25 cellular contexts compared by ENCODE assay signal in genomic region chr1:116365857-116366256, GRCh38.
"Had no signal": no experiment of that assay in that cellular context is flagged by ENCODE, and none has a peak within 500 bp of the region (broad histone marks: within the 10 kb centered on the region; RNA-seq: fewer than 3 reads in every experiment).

No MANE protein-coding gene starts in this region.

- H3K4me1 Mint-ChIP-seq: activated B cell treated with CpG ODN at 0.5 μM for 24 hours had no signal

- H3K27ac ChIP-seq: colonic mucosa, esophagus squamous epithelium, gastrocnemius medialis, psoas muscle, testis, vagina had no signal

- H3K36me3 ChIP-seq: colonic mucosa, esophagus squamous epithelium, gastrocnemius medialis, stomach, vagina had no signal

- H3K4me1 ChIP-seq: colonic mucosa, testis, vagina had no signal

- DNase-seq: activated B cell treated with CpG ODN at 0.5 μM for 24 hours; activated CD4-positive, alpha-beta T cell treated with anti-CD3 and anti-CD28 coated beads for 36 hours; activated CD4-positive, alpha-beta T cell treated with anti-CD3 and anti-CD28 coated beads, Interleukin-2, amount 50 U/mL, for 4 hours; activated CD8-positive, alpha-beta memory T cell treated with anti-CD3 and anti-CD28 coated beads for 24 hours; activated CD8-positive, alpha-beta memory T cell treated with anti-CD3 and anti-CD28 coated beads, Interleukin-2, amount 50 U/mL, for 4 hours; activated T-cell treated with anti-CD3 and anti-CD28 coated beads, Interleukin-2, amount 50 U/mL, for 24 hours; aorta; colonic mucosa; esophagus squamous epithelium; gastrocnemius medialis; hypothalamus; left colon; naive thymus-derived CD8-positive, alpha-beta T cell; psoas muscle; right cardiac atrium; stimulated activated CD4-positive, alpha-beta T cell treated with anti-CD3 and anti-CD28 coated beads, Interleukin-12 subunit alpha, Interleukin-12 subunit beta, amount 100 ng/mL, for 4 hours; stimulated activated CD4-positive, alpha-beta T cell treated with anti-CD3 and anti-CD28 coated beads, Interleukin-4, amount 100 ng/mL, for 4 hours; stomach; T-helper 9 cell; trophoblast cell had no signal

- H3K27me3 Mint-ChIP-seq: activated CD4-positive, alpha-beta T cell treated with anti-CD3 and anti-CD28 coated beads for 36 hours; activated T-cell treated with anti-CD3 and anti-CD28 coated beads, Interleukin-2, amount 50 U/mL, for 24 hours; activated T-helper 17 cell treated with anti-CD3 and anti-CD28 coated beads, Interleukin-2, amount 50 U/mL, for 72 hours; naive thymus-derived CD8-positive, alpha-beta T cell had no signal

- H3K4me3 ChIP-seq: colonic mucosa, dorsolateral prefrontal cortex, esophagus squamous epithelium, gastrocnemius medialis, psoas muscle, stomach, testis, vagina had no signal

- H3K9me3 ChIP-seq: colonic mucosa, esophagus squamous epithelium, gastrocnemius medialis, psoas muscle, stomach, testis, vagina had no signal

- H3K4me3 Mint-ChIP-seq: activated B cell treated with CpG ODN at 0.5 μM for 24 hours; activated CD4-positive, alpha-beta T cell treated with anti-CD3 and anti-CD28 coated beads for 36 hours; activated T-cell treated with anti-CD3 and anti-CD28 coated beads, Interleukin-2, amount 50 U/mL, for 24 hours; activated T-helper 17 cell treated with anti-CD3 and anti-CD28 coated beads, Interleukin-2, amount 50 U/mL, for 72 hours; naive thymus-derived CD8-positive, alpha-beta T cell had no signal

- H3K27ac Mint-ChIP-seq: activated B cell treated with CpG ODN at 0.5 μM for 24 hours; activated CD4-positive, alpha-beta T cell treated with anti-CD3 and anti-CD28 coated beads for 36 hours; activated naive CD4-positive, alpha-beta T cell treated with anti-CD3 and anti-CD28 coated beads, Interleukin-2, amount 50 U/mL, for 72 hours; activated T-cell treated with anti-CD3 and anti-CD28 coated beads, Interleukin-2, amount 50 U/mL, for 24 hours; activated T-helper 17 cell treated with anti-CD3 and anti-CD28 coated beads, Interleukin-2, amount 50 U/mL, for 72 hours; naive thymus-derived CD8-positive, alpha-beta T cell had no signal

- H3K36me3 Mint-ChIP-seq: activated naive CD4-positive, alpha-beta T cell treated with anti-CD3 and anti-CD28 coated beads, Interleukin-2, amount 50 U/mL, for 72 hours; naive thymus-derived CD8-positive, alpha-beta T cell had no signal

- H3K9me3 Mint-ChIP-seq: activated B cell treated with CpG ODN at 0.5 μM for 24 hours; activated T-cell treated with anti-CD3 and anti-CD28 coated beads, Interleukin-2, amount 50 U/mL, for 24 hours; activated T-helper 17 cell treated with anti-CD3 and anti-CD28 coated beads, Interleukin-2, amount 50 U/mL, for 72 hours; naive thymus-derived CD8-positive, alpha-beta T cell had no signal

- H3K27me3 ChIP-seq: colonic mucosa, dorsolateral prefrontal cortex, esophagus squamous epithelium, gastrocnemius medialis, stomach, testis, vagina had no signal

- ATAC-seq: activated CD4-positive, alpha-beta T cell treated with anti-CD3 and anti-CD28 coated beads for 36 hours; activated naive CD4-positive, alpha-beta T cell treated with anti-CD3 and anti-CD28 coated beads, Interleukin-2, amount 50 U/mL, for 72 hours; activated T-helper 17 cell treated with anti-CD3 and anti-CD28 coated beads, Interleukin-2, amount 50 U/mL, for 72 hours; gastrocnemius medialis; left colon; naive thymus-derived CD8-positive, alpha-beta T cell; right cardiac atrium had no signal
